9 cellular contexts compared by ENCODE assay signal in the genomic region with DNA sequence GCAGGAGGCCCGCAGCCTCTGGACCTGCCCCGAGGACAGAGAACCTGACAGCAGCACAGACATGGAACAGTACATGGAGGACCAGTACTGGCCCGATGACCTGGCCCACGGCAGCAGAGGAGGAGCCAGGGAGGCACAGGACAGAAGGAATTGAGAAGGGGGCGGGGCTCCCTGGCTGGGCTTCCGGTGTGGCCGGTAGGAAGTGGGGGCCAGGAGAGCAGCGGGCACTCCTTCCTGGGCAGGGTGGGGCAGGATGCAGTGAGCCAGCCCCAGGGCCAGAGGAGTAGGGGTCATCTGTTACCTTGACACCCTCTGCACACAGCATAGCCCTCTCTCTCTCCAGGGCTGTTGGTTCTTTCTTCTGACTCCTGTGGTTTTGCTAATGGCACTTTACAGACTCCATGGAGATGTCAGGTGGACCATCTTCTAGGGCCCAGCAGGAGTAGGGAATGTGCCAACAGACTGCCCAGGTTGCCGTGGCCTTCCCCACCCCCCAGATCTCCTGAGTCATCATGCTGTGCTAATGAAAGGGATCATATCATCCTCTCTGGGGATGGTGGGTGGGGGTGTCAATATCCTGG. TPM values are rescaled to one million over a fixed set of nuclear protein-coding genes. Genes with fewer than 3 reads are reported as not detected.
DNase-seq lines count a peak whose midpoint lies in the region; ATAC-seq, FAIRE-seq and TF ChIP-seq lines count a peak whose summit lies in the region.
"Had no signal": no experiment of that assay in that cellular context is flagged by ENCODE, and none has a peak within 500 bp of the region (broad histone marks: within the 10 kb centered on the region; RNA-seq: fewer than 3 reads in every experiment).

No MANE protein-coding gene starts in this region.

- intact Hi-C loops in mammary epithelial cell (cut with micrococcal nuclease) = no loop called here

- TF ChIP-seq CTCF in C4-2B (conservative IDR thresholded peaks at IDR 0.05) = no peak
- TF ChIP-seq CTCF in mammary epithelial cell (conservative IDR thresholded peaks at IDR 0.05 in 1 of 2, IDR thresholded peaks at IDR 0.05 in 1 of 2; ENCODE audit: extremely low read depth in 1 of 2, insufficient read depth in 1 of 2, low read depth in 1 of 2, low read length in 2 of 2) = no peak
- no peak for TF ChIP-seq CTCF in GM10248 (IDR thresholded peaks at IDR 0.05; ENCODE audit: control extremely low read depth, extremely low read depth, low read depth, missing control alignments)

- H3K27ac ChIP-seq in C4-2B (peak overlapping the region; percentile 48), mammary epithelial cell (ENCODE audit: insufficient read depth, low read depth, low read length) (peak overlapping the region; percentile 22)

- 44% methylated on average over 6 of the region's 9 CpGs for WGBS in mammary epithelial cell (ENCODE audit: low coverage, missing lambda C conversion rate)

- no peak overlapping the region for H2AFZ ChIP-seq in mammary epithelial cell (ENCODE audit: low read depth, low read length)

- H3K9me3 Mint-ChIP-seq in IgD-negative memory B cell (peaks cover 0 to 2% (median 0%) of the 10 kb centered on the region in 3 donors), naive B cell (no peaks in the 10 kb centered on the region)

- in situ Hi-C loops in mammary epithelial cell (cut with MboI; ENCODE audit: low sequenced_read_pairs in 2 of 2) = no loop called here

- DNase-seq in mammary epithelial cell (peak; percentile 36), naive B cell (no peak), frontal cortex (ENCODE audit: low spot score in 2 of 2) (no peak), HPDE6-E6E7 (ENCODE audit: extremely low spot score) (no peak), GM10248 (ENCODE audit: extremely low spot score) (no peak)
- no peak for DNase-seq in NK-92 treated with Interleukin-12 subunit alpha and Interleukin-12 subunit beta, amount 100 ng/mL, for 24 hours (lab: John Stamatoyannopoulos, UW)
- DNase-seq: activated CD4-positive, alpha-beta T cell treated with anti-CD3 and anti-CD28 coated beads for 4 hours had no signal

- H3K27ac Mint-ChIP-seq in IgD-negative memory B cell (peak overlapping the region; percentile 53 to 88 (median 78)), naive B cell (peak overlapping the region; percentile 49 to 97 (median 90))

- peaks cover 41% of the 10 kb centered on the region for H3K4me1 ChIP-seq in mammary epithelial cell (ENCODE audit: insufficient read depth, low read length)

- H3K4me3 ChIP-seq in mammary epithelial cell (replicated peaks in 1 of 3; ENCODE audit: insufficient read depth in 1 of 3, low read depth in 2 of 3, low read length in 3 of 3) = no peak overlapping the region

- BruUV-seq in mammary epithelial cell (replicated peaks; lab: Mats Ljungman, UMichigan) = no TSS peak

- no peaks in the 10 kb centered on the region for H3K9me3 ChIP-seq in mammary epithelial cell (replicated peaks; ENCODE audit: insufficient read depth, low read length)

- dilution Hi-C loops in mammary epithelial cell (cut with HindIII; ENCODE audit: low sequenced_read_pairs) = no loop called here

- peaks cover 2% of the 10 kb centered on the region for H3K27me3 Mint-ChIP-seq in IgD-negative memory B cell
- no peaks in the 10 kb centered on the region for H3K27me3 Mint-ChIP-seq in naive B cell

- no peak for FAIRE-seq in frontal cortex (lab: Jason Lieb, UNC)

- peaks cover 3% of the 10 kb centered on the region for H4K20me1 ChIP-seq in mammary epithelial cell (ENCODE audit: insufficient read depth, low read length)

- H3K79me2 ChIP-seq in mammary epithelial cell (ENCODE audit: insufficient read depth, low read length) = peaks cover 87% of the 10 kb centered on the region

- peak overlapping the region in 3 of 4 donors; percentile 54 to 88 (median 71) for H3K4me3 Mint-ChIP-seq in IgD-negative memory B cell
- peak overlapping the region in 7 of 8 donors; percentile 23 to 74 (median 57) for H3K4me3 Mint-ChIP-seq in naive B cell

- no peaks in the 10 kb centered on the region for H3K27me3 ChIP-seq in mammary epithelial cell (ENCODE audit: insufficient read depth, low read length)

- no peak for ATAC-seq in naive B cell (ENCODE audit: low read depth in 2 of 2)

- H3K36me3 ChIP-seq in mammary epithelial cell (ENCODE audit: insufficient read depth, low read length) = peaks cover 61% of the 10 kb centered on the region

- CTCF ChIA-PET in mammary epithelial cell (lab: Charles Lee; ENCODE audit: low non-redundant PET) (no interaction called here), GM10248 (lab: Yijun Ruan, JAX) (interaction anchor here (1.4 kb wide), 1 partner anchor 8 kb away, joined by 7 read pairs; a partner anchor contains a TSS)

- H3K9ac ChIP-seq in mammary epithelial cell (ENCODE audit: insufficient read depth, low read length) = no peak overlapping the region

- H3K4me2 ChIP-seq in mammary epithelial cell (ENCODE audit: insufficient read depth, low read depth, low read length) = no peak overlapping the region

- H3K36me3 Mint-ChIP-seq in IgD-negative memory B cell (peaks cover 6% of the 10 kb centered on the region), naive B cell (peaks cover 24 to 30% of the 10 kb centered on the region in 2 donors)

- POLR2A ChIA-PET in GM10248 (lab: Yijun Ruan, JAX) = no interaction called here

- H3K4me1 Mint-ChIP-seq in IgD-negative memory B cell = peaks cover 32 to 49% (median 43%) of the 10 kb centered on the region in 3 donors
- H3K4me1 Mint-ChIP-seq in naive B cell = peaks cover 44 to 89% (median 73%) of the 10 kb centered on the region in 3 donors

RNA-seq across cellular contexts. Expression of a gene that starts 8.6 kb away (rescaled TPM):
- polyA plus RNA-seq in IgD-negative memory B cell (760 TPM), mammary epithelial cell (7.9 TPM), naive B cell (ENCODE audit: low read depth in 6 of 6) (1,000 to 10,000 TPM in 2 of 6 donors, 100 to 1,000 TPM in 4; 638 to 1,304 (median 969) TPM)
- total RNA-seq in mammary epithelial cell (1 to 10 TPM; 1.0 to 2.9 TPM), frontal cortex (not detected)
- polyA minus RNA-seq in mammary epithelial cell = 16.8 TPM

RNA-seq across cellular contexts. Expression of a gene that starts 9.1 kb away (rescaled TPM):
- 40.8 TPM for polyA plus RNA-seq in IgD-negative memory B cell
- 10 to 100 TPM; 31.8 to 42.7 TPM for total RNA-seq in mammary epithelial cell
- 29.2 TPM for polyA plus RNA-seq in mammary epithelial cell
- 80.7 TPM for polyA minus RNA-seq in mammary epithelial cell
- polyA plus RNA-seq in naive B cell (ENCODE audit: low read depth in 6 of 6) = 10 to 100 TPM; 28.2 to 73.0 (median 40.2) TPM
- total RNA-seq in frontal cortex = 4.5 TPM

Comparison
In these comparisons a context has a peak if more than half of its experiments do, and no peak if none do; other contexts are left out.
1. RNA of a gene that starts 8.6 kb away (polyA plus RNA-seq): 638 to 1,304 TPM in naive B cell and 760 TPM in IgD-negative memory B cell (single experiment); 7.9 TPM in mammary epithelial cell (single experiment); every median in the first group is over 10 times any median in the second.